Comparison of ENCODE assay signal across 8 cellular contexts in the genomic region with DNA sequence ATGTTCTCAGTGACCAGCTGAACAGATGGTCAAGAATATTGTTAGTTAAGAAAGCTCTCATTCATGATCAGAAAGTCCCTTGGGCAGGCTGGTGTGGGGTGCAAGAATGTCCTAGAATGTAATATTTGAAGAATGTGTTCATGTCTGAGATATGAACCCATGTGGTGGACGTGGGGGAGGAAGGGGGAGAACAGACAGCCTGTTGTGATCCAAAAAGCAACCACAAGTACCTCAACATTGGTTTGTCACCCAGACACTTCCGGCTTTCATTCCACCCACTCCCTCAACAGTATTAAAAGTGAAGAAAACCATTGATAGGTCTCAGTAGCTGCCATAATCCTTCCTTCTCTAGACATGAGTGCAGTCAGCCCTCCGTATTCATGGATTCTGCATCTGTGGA.
DNase-seq lines count a peak whose midpoint lies in the region; ATAC-seq and TF ChIP-seq lines count a peak whose summit lies in the region.

No MANE protein-coding gene starts in this region.

- DNase-seq in AG20443 (ENCODE audit: low spot score) (peak; percentile 84), HT1080 (ENCODE audit: low read depth) (peak; percentile 80), heart left ventricle (peak in 4 of 5 donors; percentile 46 to 77 (median 66)), NCI-H2107 treated with DMSO at 0.1 percent for 48 hours (lab: John Stamatoyannopoulos, UW; ENCODE audit: unreplicated experiment) (no peak), PC-9 (no peak)
- peak; percentile 90 for DNase-seq in activated CD8-positive, alpha-beta memory T cell treated with anti-CD3 and anti-CD28 coated beads, Interleukin-2, amount 10 ng/mL, durations not matched to agents 7 days and 5 days
- DNase-seq in stimulated activated CD8-positive, alpha-beta memory T cell treated with anti-CD3 and anti-CD28 coated beads, Interleukin-7, amount 100 ng/mL, for 4 hours (ENCODE audit: low read depth in 2 of 2): peak; percentile 59 to 64

- no peak overlapping the region for H3K4me2 ChIP-seq in PC-9

- H3K4me3 ChIP-seq in heart left ventricle: no peak overlapping the region
- no peak overlapping the region for H3K4me3 ChIP-seq in PC-9

- H3K27ac ChIP-seq in heart left ventricle (peak overlapping the region in 6 of 12 donors; percentile 38 to 66 (median 48)), PC-9 (no peak overlapping the region)

- H3K4me1 ChIP-seq in heart left ventricle: peaks cover 0 to 37% (median 11%) of the 10 kb centered on the region in 12 donors
- H3K4me1 ChIP-seq in PC-9 (replicated peaks; ENCODE audit: insufficient read depth): peaks cover 16% of the 10 kb centered on the region

- H3K27me3 ChIP-seq in heart left ventricle: no peaks in the 10 kb centered on the region
- H3K27me3 ChIP-seq in PC-9 (ENCODE audit: insufficient read depth, low read depth): no peaks in the 10 kb centered on the region

- H3K4me3 Mint-ChIP-seq in activated CD8-positive, alpha-beta memory T cell treated with anti-CD3 and anti-CD28 coated beads, Interleukin-2, amount 10 ng/mL, durations not matched to agents 7 days and 5 days: peak overlapping the region; percentile 61

- peak overlapping the region; percentile 86 for H3K27ac Mint-ChIP-seq in activated CD8-positive, alpha-beta memory T cell treated with anti-CD3 and anti-CD28 coated beads, Interleukin-2, amount 10 ng/mL, durations not matched to agents 7 days and 5 days

- peaks cover 51% of the 10 kb centered on the region for H3K4me1 Mint-ChIP-seq in activated CD8-positive, alpha-beta memory T cell treated with anti-CD3 and anti-CD28 coated beads, Interleukin-2, amount 10 ng/mL, durations not matched to agents 7 days and 5 days

- peaks cover 28% of the 10 kb centered on the region for H3K79me2 ChIP-seq in PC-9 (ENCODE audit: low read depth)

- TF ChIP-seq CTCF in heart left ventricle (IDR thresholded peaks at IDR 0.05) (no peak), PC-9 (conservative IDR thresholded peaks at IDR 0.05) (no peak)

- H3K36me3 ChIP-seq in heart left ventricle (no peaks in the 10 kb centered on the region), PC-9 (ENCODE audit: low read depth) (0 out of 2 replicates have a peak, but pooled peaks cover 4% of the 10 kb centered on the region)

- no peaks in the 10 kb centered on the region for H3K9me3 Mint-ChIP-seq in activated CD8-positive, alpha-beta memory T cell treated with anti-CD3 and anti-CD28 coated beads, Interleukin-2, amount 10 ng/mL, durations not matched to agents 7 days and 5 days (ENCODE audit: low read depth)

- H3F3A ChIP-seq in PC-9 (ENCODE audit: insufficient read depth, low read depth): 0 out of 2 replicates have a peak, but pooled peaks cover 5% of the 10 kb centered on the region

- H3K27me3 Mint-ChIP-seq in activated CD8-positive, alpha-beta memory T cell treated with anti-CD3 and anti-CD28 coated beads, Interleukin-2, amount 10 ng/mL, durations not matched to agents 7 days and 5 days: peaks cover 41% of the 10 kb centered on the region

- no peaks in the 10 kb centered on the region for H4K20me1 ChIP-seq in PC-9 (ENCODE audit: insufficient read depth)

- CTCF ChIA-PET in activated CD8-positive, alpha-beta memory T cell treated with anti-CD3 and anti-CD28 coated beads, Interleukin-2, amount 10 ng/mL, durations not matched to agents 7 days and 5 days (lab: Charles Lee): interaction anchor here (1.8 to 2.6 kb wide), 3 partner anchors 9 to 81 kb away, joined by 5 to 12 read pairs (median 6); no protein-coding TSS in a partner anchor
- CTCF ChIA-PET in PC-9 (lab: Charles Lee): no interaction called here

- no TSS peak for BruUV-seq in PC-9 (replicated peaks; lab: Mats Ljungman, UMichigan)

- H3K9me2 ChIP-seq in PC-9 (ENCODE audit: insufficient read depth): no peaks in the 10 kb centered on the region

- 55 to 71% (median 64%) methylated on average over 3 of the region's 3 CpGs for WGBS in heart left ventricle, 4 donors

- ATAC-seq in GM19463 (IDR thresholded peaks at IDR 0.05; ENCODE audit: unreplicated experiment): peak; percentile 94
- ATAC-seq in activated CD8-positive, alpha-beta memory T cell treated with anti-CD3 and anti-CD28 coated beads, Interleukin-2, amount 10 ng/mL, durations not matched to agents 7 days and 5 days: peak; percentile 79
- ATAC-seq in heart left ventricle: peak; percentile 75 to 96 (median 93)

- H3K9me3 ChIP-seq in heart left ventricle (no peaks in the 10 kb centered on the region), PC-9 (ENCODE audit: insufficient read depth, low read depth) (no peaks in the 10 kb centered on the region)

- POLR2A ChIA-PET in PC-9 (lab: Charles Lee; ENCODE audit: unreplicated experiment): no interaction called here

- intact Hi-C loops in heart left ventricle (cut with DNase I): no loop called here
- intact Hi-C loops in PC-9 (cut with micrococcal nuclease; ENCODE audit: unreplicated experiment): no loop called here

- no peak overlapping the region for H2AFZ ChIP-seq in PC-9

- no peak for TF ChIP-seq POLR2A in heart left ventricle (IDR thresholded peaks at IDR 0.05)

- H3K36me3 Mint-ChIP-seq in activated CD8-positive, alpha-beta memory T cell treated with anti-CD3 and anti-CD28 coated beads, Interleukin-2, amount 10 ng/mL, durations not matched to agents 7 days and 5 days: peaks cover 11% of the 10 kb centered on the region

Comparison
In these comparisons a context has a peak if more than half of its experiments do, and no peak if none do; other contexts are left out.
1. DNase-seq: peak in AG20443 (single experiment), HT1080 (single experiment), activated CD8-positive, alpha-beta memory T cell treated with anti-CD3 and anti-CD28 coated beads, Interleukin-2, amount 10 ng/mL, durations not matched to agents 7 days and 5 days (single experiment), heart left ventricle (4 of 5) and stimulated activated CD8-positive, alpha-beta memory T cell treated with anti-CD3 and anti-CD28 coated beads, Interleukin-7, amount 100 ng/mL, for 4 hours (2 of 2); none in NCI-H2107 treated with DMSO at 0.1 percent for 48 hours (single experiment) and PC-9 (0 of 2).
2. Peak in every context shown above with its lines, with median percentiles within 50 percentile points of each other: ATAC-seq.